ENCODE assay signal across 25 cellular contexts in the genomic region with DNA sequence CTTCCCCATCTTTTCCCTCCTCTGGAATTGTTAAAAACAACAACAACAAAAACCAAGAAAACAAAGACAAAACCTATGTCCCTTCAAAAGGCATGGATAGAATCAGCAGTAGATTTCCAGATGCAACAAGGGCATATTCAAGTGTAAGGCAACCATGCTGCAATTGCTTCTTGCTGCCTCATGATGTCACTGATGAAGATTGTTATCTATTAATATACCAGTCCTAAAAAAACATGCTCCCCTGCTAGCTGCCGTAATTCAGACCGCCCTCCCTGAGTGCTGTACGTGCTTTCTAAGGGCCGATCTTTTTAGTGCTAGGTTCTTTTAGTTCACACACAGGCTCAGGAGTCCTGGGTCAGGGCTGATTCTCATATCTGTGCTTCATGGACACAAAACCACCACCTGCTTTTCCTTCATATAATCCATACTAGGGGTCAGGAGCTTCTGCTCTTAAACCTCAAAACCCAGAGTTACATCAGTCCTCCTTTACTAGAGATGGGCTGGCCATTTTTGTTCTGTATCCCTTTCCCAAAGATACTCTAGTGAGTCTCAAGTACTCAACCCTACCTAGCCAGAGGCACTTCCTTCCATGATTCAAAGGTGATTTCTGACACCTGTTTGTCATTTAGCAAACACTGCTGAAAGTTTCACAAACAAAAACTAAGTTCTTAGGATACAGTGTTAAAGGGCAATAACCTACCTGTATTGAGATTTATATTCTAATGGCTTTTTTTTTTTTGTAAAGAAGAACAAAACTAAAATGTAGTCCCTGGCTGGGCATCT.
DNase-seq lines count a peak whose midpoint lies in the region; ATAC-seq, FAIRE-seq and TF ChIP-seq lines count a peak whose summit lies in the region.
"Had no signal": no experiment of that assay in that cellular context is flagged by ENCODE, and none has a peak within 500 bp of the region (broad histone marks: within the 10 kb centered on the region; RNA-seq: fewer than 3 reads in every experiment).

No MANE protein-coding gene starts in this region.

- no peak overlapping the region for H3K4me3 Mint-ChIP-seq in HFFc6
- H3K4me3 Mint-ChIP-seq: IgD-negative memory B cell; naive thymus-derived CD4-positive, alpha-beta T cell; T-helper 1 cell treated with Interleukin-12 subunit alpha and Interleukin-12 subunit beta and Interleukin-4 antibody, amounts not matched to agents 30 μg/mL and 1 μg/mL, for 36 hours had no signal

- ATAC-seq in foreskin keratinocyte (peak; percentile 14), omental fat pad (ENCODE audit: low FRiP score) (no peak)
- ATAC-seq: heart right ventricle; naive thymus-derived CD4-positive, alpha-beta T cell had no signal

- DNase-seq in DMS53 (lab: John Stamatoyannopoulos, UW) (peak; percentile 26), DMS53 treated with DMSO at 0.1 percent for 48 hours (lab: John Stamatoyannopoulos, UW; ENCODE audit: unreplicated experiment) (no peak), HFFc6 (no peak), RPMI8226 (peak; percentile 10), foreskin keratinocyte (no peak), omental fat pad (ENCODE audit: low spot score) (no peak), GM12892 (ENCODE audit: insufficient read length) (no peak)
- no peak for DNase-seq in activated naive CD4-positive, alpha-beta T cell treated with anti-CD3 and anti-CD28 coated beads, Interleukin-2, amount 50 U/mL, for 16 hours
- DNase-seq: 8988T; activated CD4-positive, alpha-beta T cell treated with anti-CD3 and anti-CD28 coated beads, Interleukin-2, amount 50 U/mL, for 4 hours; amygdala; effector memory CD4-positive, alpha-beta T cell; heart right ventricle; mammary epithelial cell; MM.1S; naive thymus-derived CD4-positive, alpha-beta T cell; NCI-H2081; NCI-H774; stimulated activated CD8-positive, alpha-beta memory T cell treated with anti-CD3 and anti-CD28 coated beads, Interleukin-4, amount 100 ng/mL, for 48 hours had no signal

- no peak overlapping the region for H3K27ac Mint-ChIP-seq in HFFc6
- H3K27ac Mint-ChIP-seq: IgD-negative memory B cell; naive thymus-derived CD4-positive, alpha-beta T cell; T-helper 1 cell treated with Interleukin-12 subunit alpha and Interleukin-12 subunit beta and Interleukin-4 antibody, amounts not matched to agents 30 μg/mL and 1 μg/mL, for 36 hours had no signal

- H3K27me3 Mint-ChIP-seq in HFFc6 (ENCODE audit: insufficient read depth) = no peaks in the 10 kb centered on the region

- TF ChIP-seq POLR2A in GM12892 (IDR thresholded peaks at IDR 0.05; ENCODE audit: low read depth, low read length) = no peak

- no peaks in the 10 kb centered on the region for H3K36me3 Mint-ChIP-seq in HFFc6 (ENCODE audit: low read depth)
- H3K36me3 Mint-ChIP-seq: IgD-negative memory B cell had no signal

- H3K27ac ChIP-seq in foreskin keratinocyte = no peak overlapping the region
- H3K27ac ChIP-seq: heart right ventricle, suprapubic skin, VCaP had no signal

- no peaks in the 10 kb centered on the region for H3K9me3 Mint-ChIP-seq in HFFc6
- H3K9me3 Mint-ChIP-seq: naive thymus-derived CD4-positive, alpha-beta T cell; T-helper 1 cell treated with Interleukin-12 subunit alpha and Interleukin-12 subunit beta and Interleukin-4 antibody, amounts not matched to agents 30 μg/mL and 1 μg/mL, for 36 hours had no signal

- TF ChIP-seq CTCF in HFFc6 (IDR thresholded peaks at IDR 0.05) (0 out of 2 replicates have a peak, but pooled peaks have one; percentile 15), foreskin keratinocyte (conservative IDR thresholded peaks at IDR 0.05) (no peak), omental fat pad (IDR thresholded peaks at IDR 0.05) (no peak)

- H3K4me1 ChIP-seq in foreskin keratinocyte = no peaks in the 10 kb centered on the region
- H3K4me1 ChIP-seq: heart right ventricle, suprapubic skin had no signal

- no peaks in the 10 kb centered on the region; the same call in 1 of the 2 replicates for H3K4me1 Mint-ChIP-seq in HFFc6 (ENCODE audit: low read depth)
- H3K4me1 Mint-ChIP-seq: IgD-negative memory B cell; naive thymus-derived CD4-positive, alpha-beta T cell had no signal

- no peaks in the 10 kb centered on the region for H3K27me3 ChIP-seq in foreskin keratinocyte
- H3K27me3 ChIP-seq: heart right ventricle, suprapubic skin had no signal

- FAIRE-seq in GM12892 (lab: Jason Lieb, UNC) = no peak
- FAIRE-seq: D721Med, G401.6 had no signal

Comparison
In these comparisons a context has a peak if more than half of its experiments do, and no peak if none do; other contexts are left out.
1. DNase-seq: peak in DMS53 (single experiment) and RPMI8226 (single experiment); none in DMS53 treated with DMSO at 0.1 percent for 48 hours (single experiment), HFFc6 (single experiment), foreskin keratinocyte (0 of 2), omental fat pad (single experiment), GM12892 (single experiment) and activated naive CD4-positive, alpha-beta T cell treated with anti-CD3 and anti-CD28 coated beads, Interleukin-2, amount 50 U/mL, for 16 hours (single experiment).